9 cellular contexts compared by ENCODE assay signal in genomic region chr11:65503606-65503922, GRCh38. TPM values are rescaled to one million over a fixed set of nuclear protein-coding genes. Genes with fewer than 3 reads are reported as not detected.
DNase-seq lines count a peak whose midpoint lies in the region; ATAC-seq and TF ChIP-seq lines count a peak whose summit lies in the region.
"Had no signal": no experiment of that assay in that cellular context is flagged by ENCODE, and none has a peak within 500 bp of the region (broad histone marks: within the 10 kb centered on the region; RNA-seq: fewer than 3 reads in every experiment).

No MANE protein-coding gene starts in this region.

- no peaks in the 10 kb centered on the region for H3K9me3 Mint-ChIP-seq in natural killer cell

- H3K27me3 Mint-ChIP-seq in natural killer cell (ENCODE audit: low read depth in 2 of 2), result no peaks in the 10 kb centered on the region

- no peaks in the 10 kb centered on the region for H3K9me1 ChIP-seq in IMR-90 (ENCODE audit: insufficient read depth, low read length)

- peaks cover 0 to 22% of the 10 kb centered on the region in 2 experiments; a peak in 2 of 4 replicates for H3K79me1 ChIP-seq in IMR-90 (ENCODE audit: low read depth in 1 of 2, low read length in 2 of 2)

- H3K4me1 ChIP-seq in IMR-90 (ENCODE audit: control insufficient read depth, insufficient read depth, low read length), result no peaks in the 10 kb centered on the region
- H3K4me1 ChIP-seq in muscle layer of colon (ENCODE audit: insufficient read depth, low read length), result peaks cover 34% of the 10 kb centered on the region

- H3K56ac ChIP-seq in IMR-90 (ENCODE audit: extremely low read depth, insufficient read depth, low read length), result no peak overlapping the region

- no peaks in the 10 kb centered on the region for H3K9me3 ChIP-seq in IMR-90 (ENCODE audit: control insufficient read depth, insufficient read depth, low read length)
- no peaks in the 10 kb centered on the region for H3K9me3 ChIP-seq in muscle layer of colon (ENCODE audit: low read length)

- dilution Hi-C loops in IMR-90 (cut with HindIII; ENCODE audit: low sequenced_read_pairs, unreplicated experiment), result no loop called here

- no peak overlapping the region for H3K18ac ChIP-seq in IMR-90 (ENCODE audit: low read depth, low read length)

- H3K4me2 ChIP-seq in IMR-90 (ENCODE audit: low read depth, low read length), result peak overlapping the region; percentile 74; the same call in 1 of the 2 replicates

- H3K4me3 Mint-ChIP-seq in natural killer cell, result no peak overlapping the region

- peaks cover 11% of the 10 kb centered on the region for H3K36me3 Mint-ChIP-seq in natural killer cell

- H3K14ac ChIP-seq in IMR-90 (replicated peaks; ENCODE audit: low read depth, low read length), result peak overlapping the region; percentile 37; the same call in 1 of the 2 replicates

- H3K36me3 ChIP-seq in IMR-90 (ENCODE audit: control insufficient read depth, insufficient read depth, low read length) (peaks cover 51% of the 10 kb centered on the region), muscle layer of colon (ENCODE audit: insufficient read depth, low read length) (peaks cover 61% of the 10 kb centered on the region)

- H3K27ac Mint-ChIP-seq in natural killer cell, result no peak overlapping the region

- H4K8ac ChIP-seq in IMR-90 (ENCODE audit: low read depth in 2 of 2, low read length in 2 of 2), result no peak overlapping the region

- POLR2A ChIA-PET in AG04449 (lab: Yijun Ruan, JAX), result interaction anchor here (0.6 to 17.0 kb wide), 8 partner anchors 15 to 226 kb away, joined by 3 to 1229 read pairs (median 126); partner anchors contain the start of gene NEAT1
- POLR2A ChIA-PET in IMR-90 (lab: Charles Lee; ENCODE audit: unreplicated experiment), result interaction anchor here (0.5 to 14.2 kb wide), 10 partner anchors 14 to 743 kb away, joined by 3 to 494 read pairs (median 4); partner anchors contain the start of gene ZNRD2

- H2BK15ac ChIP-seq in IMR-90 (ENCODE audit: low read depth, low read length), result no peak overlapping the region

- no peak for TF ChIP-seq POLR2A in IMR-90 (IDR thresholded peaks at IDR 0.05; ENCODE audit: low read depth, low read length)

- ATAC-seq in IMR-90 (ENCODE audit: low read depth) (no peak), GM19351 (IDR thresholded peaks at IDR 0.05; ENCODE audit: unreplicated experiment) (no peak), natural killer cell (no peak), HG03354 (IDR thresholded peaks at IDR 0.05; ENCODE audit: poor library complexity, severe bottlenecking, unreplicated experiment) (no peak)

- H3K4ac ChIP-seq in IMR-90 (ENCODE audit: low read depth, low read length), result no peak overlapping the region

- intact Hi-C loops in IMR-90 (cut with micrococcal nuclease) (no loop called here), natural killer cell (cut with micrococcal nuclease) (loop anchor here (10.0 kb wide), 1 partner anchor 289 kb away; no protein-coding TSS in a partner anchor)

- no peak overlapping the region for H2AK5ac ChIP-seq in IMR-90 (ENCODE audit: low read depth, low read length)

- H4K91ac ChIP-seq in IMR-90 (ENCODE audit: insufficient read depth, low read depth, low read length), result no peak overlapping the region

- TF ChIP-seq CTCF in AG04449 (IDR thresholded peaks at IDR 0.05; ENCODE audit: insufficient read depth, low read length, missing control alignments) (no peak), IMR-90 (conservative IDR thresholded peaks at IDR 0.05; ENCODE audit: low read depth, low read length) (no peak), natural killer cell (IDR thresholded peaks at IDR 0.05) (no peak)

- H4K20me1 ChIP-seq in IMR-90 (ENCODE audit: insufficient read depth, low read length), result peaks cover 86% of the 10 kb centered on the region

- TF ChIP-seq RAD21 in IMR-90 (IDR thresholded peaks at IDR 0.05; ENCODE audit: low read length), result no peak

- H3K9ac ChIP-seq in IMR-90 (ENCODE audit: low read depth, low read length) (peak overlapping the region; percentile 97), muscle layer of colon (ENCODE audit: low read length) (peak overlapping the region; percentile 100)

- no peak overlapping the region for H2BK20ac ChIP-seq in IMR-90 (ENCODE audit: low read depth, low read length)

- no peaks in the 10 kb centered on the region for H3K27me3 ChIP-seq in IMR-90 (ENCODE audit: control insufficient read depth, insufficient read depth, low read length)
- no peaks in the 10 kb centered on the region for H3K27me3 ChIP-seq in muscle layer of colon (ENCODE audit: control insufficient read depth in 1 of 2, insufficient read depth in 2 of 2, low read length in 2 of 2)

- H2BK120ac ChIP-seq in IMR-90 (ENCODE audit: low read depth, low read length), result no peak overlapping the region

- in situ Hi-C loops in IMR-90 (cut with MboI; ENCODE audit: low sequenced_read_pairs), result no loop called here

- DNase-seq in AG04449 (ENCODE audit: low read depth, low spot score), result no peak
- DNase-seq in IMR-90, result peak; percentile 33
- no peak for DNase-seq in caudate nucleus (lab: John Stamatoyannopoulos, UW)
- no peak for DNase-seq in natural killer cell
- no peak for DNase-seq in MV-4-11 (lab: John Stamatoyannopoulos, UW)
- DNase-seq: NCI-H1694 treated with DMSO at 0.1 percent for 48 hours had no signal

- H3K23ac ChIP-seq in IMR-90 (ENCODE audit: low read depth, low read length), result no peak overlapping the region

- H3K4me3 ChIP-seq in AG04449 (ENCODE audit: low read depth, low read length) (peak overlapping the region; percentile 99), IMR-90 (ENCODE audit: insufficient read depth, low read depth, low read length) (peak overlapping the region; percentile 72), muscle layer of colon (ENCODE audit: low read depth in 1 of 2, low read length in 2 of 2) (peak overlapping the region; percentile 97)

- BruUV-seq in IMR-90 (replicated peaks; lab: Mats Ljungman, UMichigan), result no TSS peak

- H3K27ac ChIP-seq in IMR-90 (ENCODE audit: insufficient read depth, low read length) (peak overlapping the region; percentile 11; the same call in 1 of the 2 replicates), caudate nucleus (ENCODE audit: low read depth, low read length) (peak overlapping the region; percentile 100), muscle layer of colon (ENCODE audit: low read depth, low read length) (peak overlapping the region; percentile 91)

- no CpG with 5 or more reads among the region's 3 CpGs for WGBS in IMR-90 (ENCODE audit: extremely low coverage in 2 of 2, insufficient read length in 1 of 2), 2 experiments

- no peak overlapping the region for H2AFZ ChIP-seq in IMR-90 (replicated peaks; ENCODE audit: low read length, poor library complexity)

- CTCF ChIA-PET in AG04449 (lab: Yijun Ruan, JAX), result no interaction called here
- CTCF ChIA-PET in IMR-90 (lab: Yijun Ruan, JAX), result no interaction called here

- H3K4me1 Mint-ChIP-seq in natural killer cell, result peaks cover 43 to 53% of the 10 kb centered on the region in 2 donors

- H2AK9ac ChIP-seq in IMR-90 (replicated peaks; ENCODE audit: low read depth, low read length, poor library complexity), result no peak overlapping the region

- H4K5ac ChIP-seq in IMR-90 (ENCODE audit: low read depth, low read length), result no peak overlapping the region

- peak overlapping the region; percentile 84 for H2BK5ac ChIP-seq in IMR-90 (ENCODE audit: low read depth, low read length, poor library complexity, severe bottlenecking)

TF ChIP-seq in IMR-90, 13 proteins besides CTCF, POLR2A, EP300 and RAD21:
- TF ChIP-seq MAZ (IDR thresholded peaks at IDR 0.05; ENCODE audit: borderline replicate concordance, low read depth, low read length), result no peak
- TF ChIP-seq CEBPB (IDR thresholded peaks at IDR 0.05; ENCODE audit: low read depth, low read length), result no peak
- TF ChIP-seq BHLHE40 (IDR thresholded peaks at IDR 0.05; ENCODE audit: low read depth, low read length), result no peak
- TF ChIP-seq NFE2L2 (IDR thresholded peaks at IDR 0.05; ENCODE audit: low read depth, low read length), result no peak
- no peak for TF ChIP-seq ELK1 (IDR thresholded peaks at IDR 0.05; ENCODE audit: borderline replicate concordance, low read depth, low read length)
- no peak for TF ChIP-seq MAFK (IDR thresholded peaks at IDR 0.05; ENCODE audit: low read depth, low read length)
- no peak for TF ChIP-seq CHD1 (IDR thresholded peaks at IDR 0.05; ENCODE audit: low read depth, low read length)
- TF ChIP-seq FOS (IDR thresholded peaks at IDR 0.05; ENCODE audit: low read depth, low read length), result no peak
- TF ChIP-seq, protein P1, sequence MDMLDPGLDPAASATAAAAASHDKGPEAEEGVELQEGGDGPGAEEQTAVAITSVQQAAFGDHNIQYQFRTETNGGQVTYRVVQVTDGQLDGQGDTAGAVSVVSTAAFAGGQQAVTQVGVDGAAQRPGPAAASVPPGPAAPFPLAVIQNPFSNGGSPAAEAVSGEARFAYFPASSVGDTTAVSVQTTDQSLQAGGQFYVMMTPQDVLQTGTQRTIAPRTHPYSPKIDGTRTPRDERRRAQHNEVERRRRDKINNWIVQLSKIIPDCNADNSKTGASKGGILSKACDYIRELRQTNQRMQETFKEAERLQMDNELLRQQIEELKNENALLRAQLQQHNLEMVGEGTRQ (IDR thresholded peaks at IDR 0.05; ENCODE audit: low read depth, low read length), result no peak

RNA-seq across cellular contexts. Expression of gene MALAT1, which starts 4.7 kb away (rescaled TPM):
- total RNA-seq in IMR-90 (2012; rRNA removed), result 3,569 and 5,244 TPM in 2 replicates
- polyA plus RNA-seq in IMR-90 (2012; rRNA removed), result 430 and 636 TPM in 2 replicates
- 4.7 and 16.7 TPM in 2 replicates for polyA plus RNA-seq in IMR-90 (2012; cell fraction: cytosol; rRNA removed)
- 481 and 5,232 TPM in 2 replicates for polyA plus RNA-seq in IMR-90 (2012; cell fraction: nucleus; rRNA removed; ENCODE audit: low replicate concordance)
- over 10,000 TPM; 32,911 to 36,726 (median 33,502) TPM for total RNA-seq in natural killer cell

RNA-seq across cellular contexts. Expression of gene SCYL1, which starts 21.3 kb away (rescaled TPM):
- total RNA-seq in IMR-90 (2012; rRNA removed) (95.8 and 96.4 TPM in 2 replicates), natural killer cell (10 to 100 TPM; 61.7 to 79.9 (median 71.3) TPM)
- 150 and 172 TPM in 2 replicates for polyA plus RNA-seq in IMR-90 (2012; rRNA removed)
- 166 and 172 TPM in 2 replicates for polyA plus RNA-seq in IMR-90 (2012; cell fraction: cytosol; rRNA removed)
- 173 and 359 TPM in 2 replicates for polyA plus RNA-seq in IMR-90 (2012; cell fraction: nucleus; rRNA removed; ENCODE audit: low replicate concordance)

RNA-seq across cellular contexts. Expression of gene LTBP3, which starts 54.6 kb away (rescaled TPM):
- total RNA-seq in IMR-90 (2012; rRNA removed) (6.6 and 8.3 TPM in 2 replicates), natural killer cell (100 to 1,000 TPM; 121 to 155 (median 140) TPM)
- polyA plus RNA-seq in IMR-90 (2012; rRNA removed), result 145 and 216 TPM in 2 replicates
- polyA plus RNA-seq in IMR-90 (2012; cell fraction: cytosol; rRNA removed), result 229 and 255 TPM in 2 replicates
- polyA plus RNA-seq in IMR-90 (2012; cell fraction: nucleus; rRNA removed; ENCODE audit: low replicate concordance), result 685 and 1,572 TPM in 2 replicates

Comparison
In these comparisons a context has a peak if more than half of its experiments do, and no peak if none do; other contexts are left out.
1. H3K27ac ChIP-seq: peak in every context shown above with its lines; median percentile 100 in caudate nucleus; 91 in muscle layer of colon; 11 in IMR-90.
2. RNA of gene LTBP3, which starts 54.6 kb away (total RNA-seq): 121 to 155 TPM in natural killer cell; 6.6 to 8.3 TPM in IMR-90; every median in the first group is over 10 times any median in the second.
3. Peak in every context shown above with its lines, with median percentiles within 50 percentile points of each other: H3K4me3 ChIP-seq.